Comparison of ENCODE assay signal across 23 cellular contexts in genomic region chr12:82351390-82351789, GRCh38.
"Had no signal": no experiment of that assay in that cellular context is flagged by ENCODE, and none has a peak within 500 bp of the region (broad histone marks: within the 10 kb centered on the region; RNA-seq: fewer than 3 reads in every experiment).

No MANE protein-coding gene starts in this region.

- H3K4me3 Mint-ChIP-seq: IgD-negative memory B cell, T-cell had no signal

- DNase-seq: KBM-7, MV-4-11, NCI-H1092, NCI-H1105 treated with DMSO at 0.1 percent for 48 hours, NCI-H1417 treated with DMSO at 0.1 percent for 48 hours, NCI-H187, NCI-H2029, NCI-H2081 treated with DMSO at 0.1 percent for 48 hours, NCI-H2171, NCI-H226, NCI-H446, NCI-H510A, NCI-H524 treated with DMSO at 0.1 percent for 48 hours, NCI-H69, NCI-H774, PC-3, SHP77, SK-N-SH, SW 1271, T-cell had no signal

- H3K27ac ChIP-seq: RWPE1 had no signal

- H3K4me2 ChIP-seq: SK-N-SH had no signal

- H3K9me3 ChIP-seq: SK-N-SH had no signal

- H3K9ac ChIP-seq: SK-N-SH had no signal

- H3K9me3 Mint-ChIP-seq: IgD-negative memory B cell, T-cell had no signal

- ATAC-seq: Panc1, PC-3, T-cell had no signal

- H3K27me3 Mint-ChIP-seq: IgD-negative memory B cell, T-cell had no signal

- H3K27ac Mint-ChIP-seq: IgD-negative memory B cell, T-cell had no signal
